ENCODE assay signal across 16 cellular contexts in genomic region chr1:17839641-17840196, GRCh38.
DNase-seq lines count a peak whose midpoint lies in the region; ATAC-seq, FAIRE-seq and TF ChIP-seq lines count a peak whose summit lies in the region.
"Had no signal": no experiment of that assay in that cellular context is flagged by ENCODE, and none has a peak within 500 bp of the region (broad histone marks: within the 10 kb centered on the region; RNA-seq: fewer than 3 reads in every experiment).

No MANE protein-coding gene starts in this region.

- H3K27me3 ChIP-seq in right atrium auricular region: no peaks in the 10 kb centered on the region
- H3K27me3 ChIP-seq in upper lobe of right lung: no peaks in the 10 kb centered on the region

- TF ChIP-seq CTCF in right atrium auricular region (IDR thresholded peaks at IDR 0.05) (no peak), upper lobe of right lung (IDR thresholded peaks at IDR 0.05) (no peak), D721Med (IDR thresholded peaks at IDR 0.05; ENCODE audit: insufficient read depth, missing control alignments) (no peak)

- no peaks in the 10 kb centered on the region for H3K36me3 ChIP-seq in right atrium auricular region
- no peaks in the 10 kb centered on the region for H3K36me3 ChIP-seq in upper lobe of right lung
- H3K36me3 ChIP-seq: BLaER1 treated with 17β-estradiol and CSF1 and Interleukin-3, amounts not matched to agents 10 nM and 100 nM; HAP-1 had no signal

- peak; percentile 47 for DNase-seq in NCI-H1092 treated with DMSO at 0.1 percent for 48 hours (lab: John Stamatoyannopoulos, UW)
- no peak for DNase-seq in NCI-H1092 (lab: John Stamatoyannopoulos, UW)
- DNase-seq in cardiac septum (ENCODE audit: low spot score): peak; percentile 72
- DNase-seq in right atrium auricular region (ENCODE audit: low spot score): no peak
- DNase-seq in left ventricle myocardium superior: no peak
- peak; percentile 35 for DNase-seq in upper lobe of right lung
- DNase-seq in left lobe of liver (ENCODE audit: low spot score): no peak
- DNase-seq in D721Med (ENCODE audit: insufficient read length, low spot score): no peak
- DNase-seq: ACHN; CD4-positive, CD25-positive, alpha-beta regulatory T cell; DMS153; HFFc6 had no signal

- H3K4me3 ChIP-seq in right atrium auricular region: no peak overlapping the region
- H3K4me3 ChIP-seq in upper lobe of right lung: no peak overlapping the region
- H3K4me3 ChIP-seq: BLaER1 treated with 17β-estradiol and CSF1 and Interleukin-3, amounts not matched to agents 10 nM and 100 nM; HAP-1 had no signal

- H3K9me3 ChIP-seq in right atrium auricular region (no peaks in the 10 kb centered on the region), upper lobe of right lung (no peaks in the 10 kb centered on the region)
- H3K9me3 ChIP-seq: BLaER1 treated with 17β-estradiol and CSF1 and Interleukin-3, amounts not matched to agents 10 nM and 100 nM; HAP-1 had no signal

- intact Hi-C loops in cardiac septum (cut with DNase I) (no loop called here), left ventricle myocardium superior (cut with micrococcal nuclease) (no loop called here), upper lobe of right lung (cut with DNase I) (no loop called here)

- FAIRE-seq in D721Med (lab: Jason Lieb, UNC): no peak
- FAIRE-seq: H1, HepG2 had no signal

- H3K4me1 ChIP-seq in right atrium auricular region: no peaks in the 10 kb centered on the region
- no peaks in the 10 kb centered on the region for H3K4me1 ChIP-seq in upper lobe of right lung
- H3K4me1 ChIP-seq: HAP-1 had no signal

- ATAC-seq in left ventricle myocardium superior (peak; percentile 63), upper lobe of right lung (no peak), left lobe of liver (no peak)
- ATAC-seq: HepG2 had no signal

- H3K27ac ChIP-seq in right atrium auricular region (no peak overlapping the region), upper lobe of right lung (no peak overlapping the region)
- H3K27ac ChIP-seq: BLaER1 treated with 17β-estradiol and CSF1 and Interleukin-3, amounts not matched to agents 10 nM and 100 nM had no signal

Comparison
In these comparisons a context has a peak if more than half of its experiments do, and no peak if none do; other contexts are left out.
1. DNase-seq: peak in NCI-H1092 treated with DMSO at 0.1 percent for 48 hours (single experiment), cardiac septum (single experiment) and upper lobe of right lung (single experiment); none in NCI-H1092 (single experiment), right atrium auricular region (single experiment), left ventricle myocardium superior (single experiment), left lobe of liver (single experiment) and D721Med (single experiment).